Comparison of ENCODE assay signal across 9 cellular contexts in genomic region chr19:16888629-16889371, GRCh38. TPM values are rescaled to one million over a fixed set of nuclear protein-coding genes. Genes with fewer than 3 reads are reported as not detected.
DNase-seq lines count a peak whose midpoint lies in the region; ATAC-seq and TF ChIP-seq lines count a peak whose summit lies in the region.
"Had no signal": no experiment of that assay in that cellular context is flagged by ENCODE, and none has a peak within 500 bp of the region (broad histone marks: within the 10 kb centered on the region; RNA-seq: fewer than 3 reads in every experiment).

F2RL3 (plus strand) TSS chr19:16888999; CDS start chr19:16889190, 191 bp downstream.

- ATAC-seq in heart right ventricle, result peak; percentile 9 to 71 (median 54)

- H3K27me3 ChIP-seq in heart right ventricle, result peaks cover 0 to 28% (median 0%) of the 10 kb centered on the region in 7 donors
- H3K27me3 ChIP-seq in tibial artery, result peaks cover 0 to 27% of the 10 kb centered on the region in 2 donors

- POLR2A ChIA-PET in activated CD4-positive, alpha-beta T cell treated with anti-CD3 and anti-CD28 coated beads, Interleukin-2, amount 10 ng/mL, durations not matched to agents 7 days and 5 days (lab: Charles Lee), result no interaction called here

- H3K9me3 ChIP-seq in heart right ventricle (peaks cover 0 to under 1% (median 0%) of the 10 kb centered on the region in 11 donors), tibial artery (no peaks in the 10 kb centered on the region)

- peak within 1 kb of the TSS; percentile 16 to 43 (median 32) for H3K4me3 ChIP-seq in heart right ventricle
- H3K4me3 ChIP-seq in tibial artery, result peak within 1 kb of the TSS in 1 of 2 donors; percentile 16

- CTCF ChIA-PET in activated CD4-positive, alpha-beta T cell treated with anti-CD3 and anti-CD28 coated beads, Interleukin-2, amount 10 ng/mL, durations not matched to agents 7 days and 5 days (lab: Charles Lee), result no interaction called here

- peaks cover 11% of the 10 kb centered on the region for H3K27me3 Mint-ChIP-seq in activated CD4-positive, alpha-beta T cell treated with anti-CD3 and anti-CD28 coated beads, Interleukin-2, amount 10 ng/mL, durations not matched to agents 7 days and 5 days

- intact Hi-C loops in heart right ventricle (cut with DNase I) (loop anchor here in 1 of 10 donors (10.0 kb wide), 1 partner anchor 114 kb away; no protein-coding TSS in a partner anchor), tibial artery (cut with DNase I; ENCODE audit: low total_unique reads) (no loop called here)

- H3K4me1 Mint-ChIP-seq in activated CD4-positive, alpha-beta T cell treated with anti-CD3 and anti-CD28 coated beads, Interleukin-2, amount 10 ng/mL, durations not matched to agents 7 days and 5 days, result peaks cover 38% of the 10 kb centered on the region

- H3K27ac ChIP-seq in heart right ventricle, result peak within 1 kb of the TSS; percentile 29 to 87 (median 80)
- no peak within 1 kb of the TSS for H3K27ac ChIP-seq in tibial artery
- H3K27ac ChIP-seq: C4-2B had no signal

- TF ChIP-seq CTCF in heart right ventricle (IDR thresholded peaks at IDR 0.05), result no peak
- TF ChIP-seq CTCF in tibial artery (IDR thresholded peaks at IDR 0.05), result no peak

- 17 to 18% methylated on average over 31 of the region's 31 CpGs for WGBS in heart right ventricle, 2 donors

- no peaks in the 10 kb centered on the region for H3K9me3 Mint-ChIP-seq in activated CD4-positive, alpha-beta T cell treated with anti-CD3 and anti-CD28 coated beads, Interleukin-2, amount 10 ng/mL, durations not matched to agents 7 days and 5 days

- H3K27ac Mint-ChIP-seq in activated CD4-positive, alpha-beta T cell treated with anti-CD3 and anti-CD28 coated beads, Interleukin-2, amount 10 ng/mL, durations not matched to agents 7 days and 5 days, result peak within 1 kb of the TSS; percentile 76

- no peaks in the 10 kb centered on the region for H3K36me3 Mint-ChIP-seq in activated CD4-positive, alpha-beta T cell treated with anti-CD3 and anti-CD28 coated beads, Interleukin-2, amount 10 ng/mL, durations not matched to agents 7 days and 5 days (ENCODE audit: low read depth)

- H3K36me3 ChIP-seq in heart right ventricle (no peaks in the 10 kb centered on the region), tibial artery (no peaks in the 10 kb centered on the region)

- H3K4me1 ChIP-seq in heart right ventricle, result peaks cover 2 to 50% (median 43%) of the 10 kb centered on the region in 9 donors
- peaks cover 0 to 16% (median 0%) of the 10 kb centered on the region in 4 donors for H3K4me1 ChIP-seq in tibial artery

- H3K4me3 Mint-ChIP-seq in activated CD4-positive, alpha-beta T cell treated with anti-CD3 and anti-CD28 coated beads, Interleukin-2, amount 10 ng/mL, durations not matched to agents 7 days and 5 days, result peak within 1 kb of the TSS; percentile 36

- no peak for DNase-seq in activated CD4-positive, alpha-beta T cell treated with anti-CD3 and anti-CD28 coated beads, Interleukin-2, amount 10 ng/mL, durations not matched to agents 7 days and 5 days
- DNase-seq in activated CD4-positive, alpha-beta T cell treated with anti-CD3 and anti-CD28 coated beads, Interleukin-2, amount 50 U/mL, for 1 hour, result no peak
- DNase-seq in OCI-M1 (lab: John Stamatoyannopoulos, UW), result peak; percentile 89
- peak; percentile 58 to 59 for DNase-seq in heart right ventricle
- peak; percentile 33 to 65 for DNase-seq in tibial artery
- no peak for DNase-seq in foreskin melanocyte
- DNase-seq in dedifferentiated amniotic fluid mesenchymal stem cell (ENCODE audit: extremely low spot score), result no peak
- DNase-seq in NCI-H2196 (lab: John Stamatoyannopoulos, UW; ENCODE audit: unreplicated experiment), result no peak

RNA-seq across cellular contexts. Expression of gene F2RL3, which starts in this region (rescaled TPM):
- total RNA-seq in activated CD4-positive, alpha-beta T cell treated with anti-CD3 and anti-CD28 coated beads, Interleukin-2, amount 10 ng/mL, durations not matched to agents 7 days and 5 days, result under 1 TPM; 0.35 to 0.65 TPM
- 1 to 10 TPM in 5 of 10 donors, under 1 TPM in 5; 0.13 to 8.3 (median 1.1) TPM for total RNA-seq in heart right ventricle
- 1 to 10 TPM; 2.5 to 3.4 TPM for polyA plus RNA-seq in heart right ventricle

Comparison
In these comparisons a context has a peak if more than half of its experiments do, and no peak if none do; other contexts are left out.
1. DNase-seq: peak in OCI-M1 (single experiment), heart right ventricle (2 of 2) and tibial artery (2 of 2); none in activated CD4-positive, alpha-beta T cell treated with anti-CD3 and anti-CD28 coated beads, Interleukin-2, amount 10 ng/mL, durations not matched to agents 7 days and 5 days (single experiment), activated CD4-positive, alpha-beta T cell treated with anti-CD3 and anti-CD28 coated beads, Interleukin-2, amount 50 U/mL, for 1 hour (single experiment), foreskin melanocyte (single experiment), dedifferentiated amniotic fluid mesenchymal stem cell (single experiment) and NCI-H2196 (single experiment).
2. H3K27ac ChIP-seq: peak in heart right ventricle (10 of 10); none in tibial artery (0 of 2).